Comparison of ENCODE assay signal across 15 cellular contexts in genomic region chr7:133753513-133753912, GRCh38.
"Had no signal": no experiment of that assay in that cellular context is flagged by ENCODE, and none has a peak within 500 bp of the region (broad histone marks: within the 10 kb centered on the region; RNA-seq: fewer than 3 reads in every experiment).

No MANE protein-coding gene starts in this region.

- H3K9me3 Mint-ChIP-seq: activated CD4-positive, alpha-beta T cell treated with anti-CD3 and anti-CD28 coated beads, Interleukin-2, amount 10 ng/mL, durations not matched to agents 7 days and 5 days; immature natural killer cell; naive thymus-derived CD8-positive, alpha-beta T cell had no signal

- H3K27me3 ChIP-seq: esophagus squamous epithelium, tibial artery, vagina had no signal

- H3K36me3 ChIP-seq: esophagus squamous epithelium, tibial artery, vagina had no signal

- H3K4me3 ChIP-seq: esophagus squamous epithelium, tibial artery, vagina had no signal

- ATAC-seq: naive thymus-derived CD8-positive, alpha-beta T cell had no signal

- H3K27ac Mint-ChIP-seq: activated CD4-positive, alpha-beta T cell treated with anti-CD3 and anti-CD28 coated beads, Interleukin-2, amount 10 ng/mL, durations not matched to agents 7 days and 5 days; naive thymus-derived CD8-positive, alpha-beta T cell had no signal

- H3K9me3 ChIP-seq: esophagus squamous epithelium, tibial artery, vagina had no signal

- H3K4me3 Mint-ChIP-seq: activated CD4-positive, alpha-beta T cell treated with anti-CD3 and anti-CD28 coated beads, Interleukin-2, amount 10 ng/mL, durations not matched to agents 7 days and 5 days; immature natural killer cell; naive thymus-derived CD8-positive, alpha-beta T cell had no signal

- DNase-seq: activated CD4-positive, alpha-beta T cell treated with anti-CD3 and anti-CD28 coated beads, Interleukin-2, amount 10 ng/mL, durations not matched to agents 7 days and 5 days; activated CD4-positive, CD25-positive, alpha-beta regulatory T cell; activated naive CD4-positive, alpha-beta T cell treated with Interleukin-2 at 50 U/mL for 16 hours; aorta; esophagus squamous epithelium; glutamatergic neuron; immature natural killer cell; naive thymus-derived CD8-positive, alpha-beta T cell; retina; stimulated activated CD4-positive, alpha-beta T cell treated with anti-CD3 and anti-CD28 coated beads, Interleukin-15, amount 100 ng/mL, for 24 hours; stimulated activated CD4-positive, alpha-beta T cell treated with anti-CD3 and anti-CD28 coated beads, Interleukin-4, amount 100 ng/mL, for 1 hour; stimulated activated naive CD4-positive, alpha-beta T cell; T-helper 2 cell; tibial artery had no signal

- H3K4me1 ChIP-seq: esophagus squamous epithelium, tibial artery had no signal

- H3K27me3 Mint-ChIP-seq: activated CD4-positive, alpha-beta T cell treated with anti-CD3 and anti-CD28 coated beads, Interleukin-2, amount 10 ng/mL, durations not matched to agents 7 days and 5 days; naive thymus-derived CD8-positive, alpha-beta T cell had no signal

- H3K4me1 Mint-ChIP-seq: activated CD4-positive, alpha-beta T cell treated with anti-CD3 and anti-CD28 coated beads, Interleukin-2, amount 10 ng/mL, durations not matched to agents 7 days and 5 days had no signal

- H3K27ac ChIP-seq: esophagus squamous epithelium, tibial artery, vagina had no signal
